Comparison of ENCODE assay signal across 8 cellular contexts in genomic region chr3:172153335-172153861, GRCh38.
A peak's percentile ranks its signal among the peaks of the same experiment; 100 is the strongest.
DNase-seq lines count a peak whose midpoint lies in the region; ATAC-seq and TF ChIP-seq lines count a peak whose summit lies in the region.

No MANE protein-coding gene starts in this region.

- intact Hi-C loops in posterior cingulate gyrus (cut with DNase I) = no loop called here

- peak overlapping the region; percentile 52 for H3K4me3 Mint-ChIP-seq in activated naive CD8-positive, alpha-beta T cell

- H3K27ac Mint-ChIP-seq in activated naive CD8-positive, alpha-beta T cell = peak overlapping the region; percentile 64

- H3K36me3 Mint-ChIP-seq in activated naive CD8-positive, alpha-beta T cell = peaks cover 11% of the 10 kb centered on the region

- no peaks in the 10 kb centered on the region for H3K9me3 ChIP-seq in cardiac muscle cell (ENCODE audit: low read depth)

- no peak for TF ChIP-seq CTCF in AG09319 (IDR thresholded peaks at IDR 0.05; ENCODE audit: low read depth, low read length)
- no peak for TF ChIP-seq CTCF in cardiac muscle cell (IDR thresholded peaks at IDR 0.05; ENCODE audit: low read depth, low read length)

- H3K36me3 ChIP-seq in cardiac muscle cell = no peaks in the 10 kb centered on the region

- no peak for ATAC-seq in GM21360 (IDR thresholded peaks at IDR 0.05; ENCODE audit: unreplicated experiment)

- peaks cover 36% of the 10 kb centered on the region for H3K4me1 Mint-ChIP-seq in activated naive CD8-positive, alpha-beta T cell (ENCODE audit: low read depth)

- no peak overlapping the region for H3K4me3 ChIP-seq in cardiac muscle cell

- H3K9me3 Mint-ChIP-seq in activated naive CD8-positive, alpha-beta T cell (ENCODE audit: low read depth) = no peaks in the 10 kb centered on the region

- DNase-seq in AG09319 (ENCODE audit: extremely low read depth, low read depth) = peak; percentile 80
- DNase-seq in GOT3 (lab: John Stamatoyannopoulos, UW) = peak; percentile 67
- peak; percentile 59 to 99 for DNase-seq in cardiac muscle cell (ENCODE audit: low read depth in 1 of 2, low spot score in 1 of 2)
- peak; percentile 26 to 93 (median 62) for DNase-seq in posterior cingulate gyrus
- DNase-seq in NCI-H146 (lab: John Stamatoyannopoulos, UW) = no peak

- no peaks in the 10 kb centered on the region for H3K27me3 ChIP-seq in cardiac muscle cell

- peaks cover 46% of the 10 kb centered on the region for H3K4me1 ChIP-seq in cardiac muscle cell (ENCODE audit: low read depth)

- H3K27ac ChIP-seq in cardiac muscle cell = peak overlapping the region; percentile 84

- H3K27me3 Mint-ChIP-seq in activated naive CD8-positive, alpha-beta T cell = no peaks in the 10 kb centered on the region

TF ChIP-seq in PFSK-1, 5 proteins besides CTCF, POLR2A, EP300 and RAD21:
- peak; percentile 95 for TF ChIP-seq FOXP2 (optimal IDR thresholded peaks at IDR 0.05; ENCODE audit: borderline replicate concordance, extremely low read depth, extremely low read length, insufficient read depth)
- 0 out of 2 replicates have a peak, but pooled peaks have one; percentile 18 for TF ChIP-seq TAF1 (IDR thresholded peaks at IDR 0.05; ENCODE audit: borderline replicate concordance, insufficient read depth, low read length)
- TF ChIP-seq, protein P1, sequence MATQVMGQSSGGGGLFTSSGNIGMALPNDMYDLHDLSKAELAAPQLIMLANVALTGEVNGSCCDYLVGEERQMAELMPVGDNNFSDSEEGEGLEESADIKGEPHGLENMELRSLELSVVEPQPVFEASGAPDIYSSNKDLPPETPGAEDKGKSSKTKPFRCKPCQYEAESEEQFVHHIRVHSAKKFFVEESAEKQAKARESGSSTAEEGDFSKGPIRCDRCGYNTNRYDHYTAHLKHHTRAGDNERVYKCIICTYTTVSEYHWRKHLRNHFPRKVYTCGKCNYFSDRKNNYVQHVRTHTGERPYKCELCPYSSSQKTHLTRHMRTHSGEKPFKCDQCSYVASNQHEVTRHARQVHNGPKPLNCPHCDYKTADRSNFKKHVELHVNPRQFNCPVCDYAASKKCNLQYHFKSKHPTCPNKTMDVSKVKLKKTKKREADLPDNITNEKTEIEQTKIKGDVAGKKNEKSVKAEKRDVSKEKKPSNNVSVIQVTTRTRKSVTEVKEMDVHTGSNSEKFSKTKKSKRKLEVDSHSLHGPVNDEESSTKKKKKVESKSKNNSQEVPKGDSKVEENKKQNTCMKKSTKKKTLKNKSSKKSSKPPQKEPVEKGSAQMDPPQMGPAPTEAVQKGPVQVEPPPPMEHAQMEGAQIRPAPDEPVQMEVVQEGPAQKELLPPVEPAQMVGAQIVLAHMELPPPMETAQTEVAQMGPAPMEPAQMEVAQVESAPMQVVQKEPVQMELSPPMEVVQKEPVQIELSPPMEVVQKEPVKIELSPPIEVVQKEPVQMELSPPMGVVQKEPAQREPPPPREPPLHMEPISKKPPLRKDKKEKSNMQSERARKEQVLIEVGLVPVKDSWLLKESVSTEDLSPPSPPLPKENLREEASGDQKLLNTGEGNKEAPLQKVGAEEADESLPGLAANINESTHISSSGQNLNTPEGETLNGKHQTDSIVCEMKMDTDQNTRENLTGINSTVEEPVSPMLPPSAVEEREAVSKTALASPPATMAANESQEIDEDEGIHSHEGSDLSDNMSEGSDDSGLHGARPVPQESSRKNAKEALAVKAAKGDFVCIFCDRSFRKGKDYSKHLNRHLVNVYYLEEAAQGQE (IDR thresholded peaks at IDR 0.05; ENCODE audit: insufficient read depth in 1 of 2, low read depth in 2 of 2, low read length in 2 of 2) = no peak
- TF ChIP-seq POLR2AphosphoS5 (IDR thresholded peaks at IDR 0.05; ENCODE audit: low read depth, low read length) = 0 out of 2 replicates have a peak, but pooled peaks have one; percentile 36
